12 cellular contexts compared by ENCODE assay signal in the genomic region with DNA sequence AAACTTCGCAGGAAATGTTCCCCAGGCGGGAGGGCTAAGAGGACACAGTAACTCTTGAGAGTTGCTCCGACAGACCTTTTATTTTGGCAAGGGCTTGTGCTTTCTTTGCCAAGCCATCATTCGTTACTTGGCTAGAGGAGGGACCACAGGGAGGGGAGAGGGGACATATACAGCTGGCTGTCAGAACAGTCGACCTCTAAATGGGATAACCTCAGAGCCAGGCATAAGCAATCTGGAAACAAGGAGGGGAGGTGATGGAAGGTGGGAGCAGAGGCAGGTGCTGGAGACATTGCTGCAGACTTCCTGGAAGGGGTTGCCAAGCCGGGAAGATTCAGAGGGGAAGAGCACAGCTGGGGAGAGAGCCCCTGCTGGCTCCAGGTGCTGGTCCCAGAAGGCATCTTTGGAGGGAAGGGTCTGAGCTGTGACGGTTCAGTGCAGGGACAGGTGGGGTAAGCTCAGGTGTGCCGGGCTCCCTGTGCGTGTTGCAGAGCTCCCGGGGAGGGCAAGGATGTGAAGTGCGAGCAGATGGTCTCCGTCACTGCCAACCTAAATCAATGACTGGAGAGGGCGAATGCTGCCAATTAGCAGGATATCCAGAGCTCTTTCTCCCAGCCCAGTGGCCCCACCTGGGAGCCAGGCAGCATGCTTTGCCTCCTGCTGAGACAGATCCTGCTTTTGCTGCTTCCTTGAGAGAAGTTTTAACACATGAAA. TPM values are rescaled to one million over a fixed set of nuclear protein-coding genes. Genes with fewer than 3 reads are reported as not detected.
A peak's percentile ranks its signal among the peaks of the same experiment; 100 is the strongest.
DNase-seq lines count a peak whose midpoint lies in the region; ATAC-seq and TF ChIP-seq lines count a peak whose summit lies in the region.
"Had no signal": no experiment of that assay in that cellular context is flagged by ENCODE, and none has a peak within 500 bp of the region (broad histone marks: within the 10 kb centered on the region; RNA-seq: fewer than 3 reads in every experiment).

No MANE protein-coding gene starts in this region.

- DNase-seq in NCI-H2081 treated with DMSO at 0.1 percent for 48 hours (lab: John Stamatoyannopoulos, UW), result peak; percentile 59
- peak; percentile 65 for DNase-seq in SHP77 treated with DMSO at 0.1 percent for 48 hours (lab: John Stamatoyannopoulos, UW)
- DNase-seq in neural progenitor cell (ENCODE audit: low spot score), result no peak
- no peak for DNase-seq in PC-3
- no peak for DNase-seq in type B pancreatic cell (ENCODE audit: extremely low spot score, unreplicated experiment)
- DNase-seq in esophagus muscularis mucosa (ENCODE audit: extremely low spot score), result no peak
- DNase-seq: activated CD4-positive, alpha-beta T cell treated with anti-CD3 and anti-CD28 coated beads for 4 hours; Calu3; spleen had no signal

- no peak for ATAC-seq in PC-3
- ATAC-seq: activated T-helper 17 cell treated with anti-CD3 and anti-CD28 coated beads, Interleukin-2, amount 50 U/mL, for 72 hours had no signal

- POLR2A ChIA-PET in PC-3 (lab: Charles Lee; ENCODE audit: unreplicated experiment), result no interaction called here

- H3K79me2 ChIP-seq in neural progenitor cell (ENCODE audit: low read depth), result peaks cover 10% of the 10 kb centered on the region
- 0 out of 2 replicates have a peak, but pooled peaks cover 5% of the 10 kb centered on the region for H3K79me2 ChIP-seq in PC-3 (ENCODE audit: low read length)

- H3K27ac ChIP-seq in HUES48 (ENCODE audit: low read depth, low read length) (peak overlapping the region; percentile 21), neural progenitor cell (no peak overlapping the region), PC-3 (ENCODE audit: low read length) (no peak overlapping the region), esophagus muscularis mucosa (replicated peaks in 1 of 4) (no peak overlapping the region)
- H3K27ac ChIP-seq: KMS-11, spleen had no signal

- H3K36me3 ChIP-seq in HUES48 (ENCODE audit: control insufficient read depth, insufficient read depth, low read length) (no peaks in the 10 kb centered on the region), neural progenitor cell (no peaks in the 10 kb centered on the region), PC-3 (ENCODE audit: low read depth, low read length) (no peaks in the 10 kb centered on the region), esophagus muscularis mucosa (no peaks in the 10 kb centered on the region)

- H3K27me3 ChIP-seq in HUES48 (ENCODE audit: control insufficient read depth, insufficient read depth, low read length), result no peaks in the 10 kb centered on the region
- H3K27me3 ChIP-seq in neural progenitor cell, result no peaks in the 10 kb centered on the region
- H3K27me3 ChIP-seq in PC-3 (ENCODE audit: low read length), result no peaks in the 10 kb centered on the region
- no peaks in the 10 kb centered on the region for H3K27me3 ChIP-seq in esophagus muscularis mucosa
- H3K27me3 ChIP-seq: spleen had no signal

- no peaks in the 10 kb centered on the region for H3K9me2 ChIP-seq in PC-3 (replicated peaks; ENCODE audit: low read length)

- TF ChIP-seq POLR2A in esophagus muscularis mucosa (IDR thresholded peaks at IDR 0.05; ENCODE audit: low read depth), result no peak

- H3K36me3 Mint-ChIP-seq in neural progenitor cell (peaks cover 2% of the 10 kb centered on the region), type B pancreatic cell (peaks cover 6% of the 10 kb centered on the region)

- H3K4me1 Mint-ChIP-seq in neural progenitor cell (peaks cover 35% of the 10 kb centered on the region), type B pancreatic cell (ENCODE audit: unreplicated experiment) (peaks cover 58% of the 10 kb centered on the region)

- H3K9me3 Mint-ChIP-seq in neural progenitor cell, result no peaks in the 10 kb centered on the region
- H3K9me3 Mint-ChIP-seq in type B pancreatic cell, result peaks cover 6% of the 10 kb centered on the region

- peak overlapping the region; percentile 22 for H3K4me3 Mint-ChIP-seq in neural progenitor cell
- no peak overlapping the region for H3K4me3 Mint-ChIP-seq in type B pancreatic cell
- H3K4me3 Mint-ChIP-seq: activated T-helper 17 cell treated with anti-CD3 and anti-CD28 coated beads, Interleukin-2, amount 50 U/mL, for 72 hours had no signal

- 53% methylated on average over 13 of the region's 13 CpGs for WGBS in esophagus muscularis mucosa

- H3K9ac ChIP-seq in HUES48 (ENCODE audit: low read depth, low read length), result no peak overlapping the region
- no peak overlapping the region for H3K9ac ChIP-seq in neural progenitor cell
- H3K9ac ChIP-seq in PC-3 (ENCODE audit: low read length), result no peak overlapping the region
- H3K9ac ChIP-seq: KMS-11 had no signal

- TF ChIP-seq CTCF in neural progenitor cell (IDR thresholded peaks at IDR 0.05) (no peak), PC-3 (conservative IDR thresholded peaks at IDR 0.05; ENCODE audit: low read depth, low read length) (no peak), type B pancreatic cell (conservative IDR thresholded peaks at IDR 0.05) (no peak), esophagus muscularis mucosa (IDR thresholded peaks at IDR 0.05) (no peak)

- no peak overlapping the region for H3K4me2 ChIP-seq in neural progenitor cell
- H3K4me2 ChIP-seq in PC-3 (ENCODE audit: low read length), result no peak overlapping the region
- H3K4me2 ChIP-seq: KMS-11 had no signal

- intact Hi-C loops in PC-3 (cut with micrococcal nuclease), result no loop called here
- intact Hi-C loops in esophagus muscularis mucosa (cut with DNase I), result no loop called here

- TF ChIP-seq EP300 in esophagus muscularis mucosa (IDR thresholded peaks at IDR 0.05), result no peak

- CTCF ChIA-PET in PC-3 (lab: Charles Lee), result no interaction called here

- H4K20me1 ChIP-seq in neural progenitor cell (ENCODE audit: low read depth) (peaks cover 28% of the 10 kb centered on the region), PC-3 (ENCODE audit: low read length) (no peaks in the 10 kb centered on the region)

- H3K9me3 ChIP-seq in HUES48 (ENCODE audit: control insufficient read depth, insufficient read depth, low read length) (no peaks in the 10 kb centered on the region), neural progenitor cell (ENCODE audit: low read depth) (no peaks in the 10 kb centered on the region), PC-3 (ENCODE audit: low read length) (no peaks in the 10 kb centered on the region), esophagus muscularis mucosa (no peaks in the 10 kb centered on the region)
- H3K9me3 ChIP-seq: spleen had no signal

- no TSS peak for BruUV-seq in PC-3 (replicated peaks; lab: Mats Ljungman, UMichigan)

- H3K4me1 ChIP-seq in HUES48 (ENCODE audit: control insufficient read depth, insufficient read depth, low read length) (peaks cover 22% of the 10 kb centered on the region), neural progenitor cell (peaks cover 10% of the 10 kb centered on the region), PC-3 (ENCODE audit: insufficient read depth, low read length) (no peaks in the 10 kb centered on the region), esophagus muscularis mucosa (peaks cover 0 to 16% (median 6%) of the 10 kb centered on the region in 4 donors)

- H3K27ac Mint-ChIP-seq in neural progenitor cell (no peak overlapping the region), type B pancreatic cell (no peak overlapping the region)
- H3K27ac Mint-ChIP-seq: activated T-helper 17 cell treated with anti-CD3 and anti-CD28 coated beads, Interleukin-2, amount 50 U/mL, for 72 hours had no signal

- H3K27me3 Mint-ChIP-seq in neural progenitor cell (ENCODE audit: insufficient read depth, low read depth), result peaks cover 2% of the 10 kb centered on the region
- H3K27me3 Mint-ChIP-seq in type B pancreatic cell, result no peaks in the 10 kb centered on the region
- H3K27me3 Mint-ChIP-seq: activated T-helper 17 cell treated with anti-CD3 and anti-CD28 coated beads, Interleukin-2, amount 50 U/mL, for 72 hours had no signal

- H2AFZ ChIP-seq in neural progenitor cell (replicated peaks), result no peak overlapping the region
- H2AFZ ChIP-seq in PC-3 (ENCODE audit: low read length), result no peak overlapping the region

- H3F3A ChIP-seq in neural progenitor cell (ENCODE audit: low read depth) (no peaks in the 10 kb centered on the region), PC-3 (ENCODE audit: low read length, unreplicated experiment) (no peaks in the 10 kb centered on the region)

- H3K4me3 ChIP-seq in HUES48 (ENCODE audit: low read depth, low read length) (peak overlapping the region; percentile 28; the same call in 1 of the 2 replicates), neural progenitor cell (no peak overlapping the region), PC-3 (ENCODE audit: low read length) (no peak overlapping the region), esophagus muscularis mucosa (no peak overlapping the region)
- H3K4me3 ChIP-seq: spleen had no signal

RNA-seq across cellular contexts. Expression of a gene that starts 50.1 kb away (rescaled TPM):
- total RNA-seq in neural progenitor cell (ENCODE audit: low replicate concordance), result 7.7 and 10.2 TPM in 2 replicates
- 53.5 and 56.7 TPM in 2 replicates for total RNA-seq in PC-3 (2014; rRNA removed)
- total RNA-seq in type B pancreatic cell (ENCODE audit: low replicate concordance), result 15.5 and 27.2 TPM in 2 replicates
- 10 to 100 TPM in 1 of 4 donors, 1 to 10 TPM in 3; 5.7 to 15.7 (median 7.1) TPM for total RNA-seq in esophagus muscularis mucosa

Comparison
In these comparisons a context has a peak if more than half of its experiments do, and no peak if none do; other contexts are left out.
1. DNase-seq: peak in NCI-H2081 treated with DMSO at 0.1 percent for 48 hours (single experiment) and SHP77 treated with DMSO at 0.1 percent for 48 hours (single experiment); none in neural progenitor cell (single experiment), PC-3 (single experiment), type B pancreatic cell (single experiment) and esophagus muscularis mucosa (single experiment).